ENCODE assay signal across 16 cellular contexts in genomic region chr1:89810880-89811279, GRCh38.
"Had no signal": no experiment of that assay in that cellular context is flagged by ENCODE, and none has a peak within 500 bp of the region (broad histone marks: within the 10 kb centered on the region; RNA-seq: fewer than 3 reads in every experiment).

No MANE protein-coding gene starts in this region.

- DNase-seq: activated CD4-positive, alpha-beta memory T cell treated with anti-CD3 and anti-CD28 coated beads for 36 hours; activated CD4-positive, alpha-beta T cell treated with anti-CD3 and anti-CD28 coated beads for 36 hours; activated CD8-positive, alpha-beta memory T cell treated with anti-CD3 and anti-CD28 coated beads, Interleukin-2, amount 10 ng/mL, durations not matched to agents 7 days and 5 days; activated naive CD4-positive, alpha-beta T cell treated with anti-CD3 and anti-CD28 coated beads for 36 hours; activated T-cell treated with anti-CD3 and anti-CD28 coated beads, Interleukin-2, amount 50 U/mL, for 1 hour; heart right ventricle; midbrain; right cardiac atrium; small intestine; stimulated activated CD4-positive, alpha-beta T cell treated with anti-CD3 and anti-CD28 coated beads, Interleukin-4, amount 100 ng/mL, for 24 hours; stimulated activated naive CD4-positive, alpha-beta T cell; WERI-Rb-1 had no signal

- H3K9me3 Mint-ChIP-seq: activated CD4-positive, alpha-beta memory T cell treated with anti-CD3 and anti-CD28 coated beads for 36 hours; activated naive CD4-positive, alpha-beta T cell treated with anti-CD3 and anti-CD28 coated beads for 36 hours; activated T-helper 2 cell treated with anti-CD3 and anti-CD28 coated beads, Interferon-gamma antibody, Interleukin-2, Interleukin-4, amounts not matched to agents 10 μg/mL and 5 μg/mL and 100 μg/mL, durations not matched to agents 14 hours and 24 hours and 36 hours had no signal

- H3K27ac ChIP-seq: heart right ventricle, tibial nerve, WERI-Rb-1 had no signal

- ATAC-seq: activated CD4-positive, alpha-beta T cell treated with anti-CD3 and anti-CD28 coated beads for 36 hours; activated CD8-positive, alpha-beta memory T cell treated with anti-CD3 and anti-CD28 coated beads, Interleukin-2, amount 10 ng/mL, durations not matched to agents 7 days and 5 days; heart right ventricle; right cardiac atrium had no signal

- H3K27me3 ChIP-seq: tibial nerve had no signal

- H3K9me3 ChIP-seq: heart right ventricle, tibial nerve had no signal

- H3K36me3 ChIP-seq: heart right ventricle, tibial nerve, WERI-Rb-1 had no signal

- H3K4me3 Mint-ChIP-seq: activated CD4-positive, alpha-beta memory T cell treated with anti-CD3 and anti-CD28 coated beads for 36 hours; activated CD4-positive, alpha-beta T cell treated with anti-CD3 and anti-CD28 coated beads for 36 hours; activated CD8-positive, alpha-beta memory T cell treated with anti-CD3 and anti-CD28 coated beads, Interleukin-2, amount 10 ng/mL, durations not matched to agents 7 days and 5 days; activated naive CD4-positive, alpha-beta T cell treated with anti-CD3 and anti-CD28 coated beads for 36 hours had no signal

- H3K4me3 ChIP-seq: heart right ventricle, lung, tibial nerve had no signal

- H3K36me3 Mint-ChIP-seq: activated CD4-positive, alpha-beta memory T cell treated with anti-CD3 and anti-CD28 coated beads for 36 hours; activated CD8-positive, alpha-beta memory T cell treated with anti-CD3 and anti-CD28 coated beads, Interleukin-2, amount 10 ng/mL, durations not matched to agents 7 days and 5 days had no signal

- H3K27ac Mint-ChIP-seq: activated CD4-positive, alpha-beta memory T cell treated with anti-CD3 and anti-CD28 coated beads for 36 hours; activated CD4-positive, alpha-beta T cell treated with anti-CD3 and anti-CD28 coated beads for 36 hours; activated CD8-positive, alpha-beta memory T cell treated with anti-CD3 and anti-CD28 coated beads, Interleukin-2, amount 10 ng/mL, durations not matched to agents 7 days and 5 days; activated naive CD4-positive, alpha-beta T cell treated with anti-CD3 and anti-CD28 coated beads for 36 hours; activated T-helper 2 cell treated with anti-CD3 and anti-CD28 coated beads, Interferon-gamma antibody, Interleukin-2, Interleukin-4, amounts not matched to agents 10 μg/mL and 5 μg/mL and 100 μg/mL, durations not matched to agents 14 hours and 24 hours and 36 hours; progenitor cell of endocrine pancreas had no signal
